ENCODE assay signal across 22 cellular contexts in the genomic region with DNA sequence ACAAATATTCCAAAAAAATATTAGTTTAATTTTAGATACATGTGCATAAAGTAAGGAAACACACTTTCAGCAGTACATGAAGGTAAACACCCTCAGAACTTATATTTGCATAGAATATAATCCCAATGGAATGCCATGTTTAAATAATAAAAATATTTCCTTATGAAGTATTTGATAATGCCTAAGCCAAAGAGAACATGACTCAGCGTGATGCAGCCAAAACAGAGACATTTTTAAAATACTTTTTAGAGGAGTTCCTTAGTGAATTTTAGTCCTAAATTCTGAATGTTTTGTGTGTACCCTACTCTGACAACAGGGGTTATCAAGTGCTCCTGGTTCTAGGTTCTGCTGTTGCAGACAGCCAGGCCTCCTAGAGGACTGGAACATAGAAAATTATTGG. TPM values are rescaled to one million over a fixed set of nuclear protein-coding genes. Genes with fewer than 3 reads are reported as not detected.
DNase-seq lines count a peak whose midpoint lies in the region; ATAC-seq and TF ChIP-seq lines count a peak whose summit lies in the region.
"Had no signal": no experiment of that assay in that cellular context is flagged by ENCODE, and none has a peak within 500 bp of the region (broad histone marks: within the 10 kb centered on the region; RNA-seq: fewer than 3 reads in every experiment).

No MANE protein-coding gene starts in this region.

- intact Hi-C loops in IMR-90 (cut with micrococcal nuclease), result no loop called here

- H2AFZ ChIP-seq in ACC112 (ENCODE audit: low read length, unreplicated experiment) (peak overlapping the region; percentile 84), IMR-90 (replicated peaks; ENCODE audit: low read length, poor library complexity) (peak overlapping the region; percentile 73)

- H3K9me3 ChIP-seq in IMR-90 (ENCODE audit: control insufficient read depth, insufficient read depth, low read length), result no peaks in the 10 kb centered on the region
- H3K9me3 ChIP-seq: vagina had no signal

- no TSS peak for BruUV-seq in IMR-90 (replicated peaks; lab: Mats Ljungman, UMichigan)

- peak overlapping the region; percentile 60; the same call in 1 of the 2 replicates for H3K9ac ChIP-seq in IMR-90 (ENCODE audit: low read depth, low read length)

- POLR2A ChIA-PET in IMR-90 (lab: Charles Lee; ENCODE audit: unreplicated experiment), result no interaction called here

- H3K4me3 ChIP-seq in ACC112 (ENCODE audit: low read depth, low read length), result no peak overlapping the region
- no peak overlapping the region for H3K4me3 ChIP-seq in IMR-90 (ENCODE audit: insufficient read depth, low read depth, low read length)
- no peak overlapping the region for H3K4me3 ChIP-seq in astrocyte of the cerebellum (ENCODE audit: low read depth, low read length)
- no peak overlapping the region for H3K4me3 ChIP-seq in foreskin fibroblast (ENCODE audit: low read depth in 1 of 2, low read length in 2 of 2)
- H3K4me3 ChIP-seq: vagina had no signal

- H2BK120ac ChIP-seq in IMR-90 (ENCODE audit: low read depth, low read length), result peak overlapping the region; percentile 100

- peak overlapping the region; percentile 89 to 93 for H4K8ac ChIP-seq in IMR-90 (ENCODE audit: low read depth in 2 of 2, low read length in 2 of 2)

- H2AK9ac ChIP-seq in IMR-90 (replicated peaks; ENCODE audit: low read depth, low read length, poor library complexity), result no peak overlapping the region

- H2BK20ac ChIP-seq in IMR-90 (ENCODE audit: low read depth, low read length), result peak overlapping the region; percentile 100

- H2BK5ac ChIP-seq in IMR-90 (ENCODE audit: low read depth, low read length, poor library complexity, severe bottlenecking), result peak overlapping the region; percentile 96

- H3K18ac ChIP-seq in IMR-90 (ENCODE audit: low read depth, low read length), result peak overlapping the region; percentile 100

- no peaks in the 10 kb centered on the region for H3K27me3 ChIP-seq in ACC112 (ENCODE audit: insufficient read depth, low read length)
- H3K27me3 ChIP-seq in IMR-90 (ENCODE audit: control insufficient read depth, insufficient read depth, low read length), result no peaks in the 10 kb centered on the region
- H3K27me3 ChIP-seq: vagina had no signal

- H3K4me2 ChIP-seq in IMR-90 (ENCODE audit: low read depth, low read length), result peak overlapping the region; percentile 53

- ATAC-seq in IMR-90 (ENCODE audit: low read depth) (peak; percentile 94), GM18519 (IDR thresholded peaks at IDR 0.05; ENCODE audit: low FRiP score, unreplicated experiment) (no peak), HG02588 (IDR thresholded peaks at IDR 0.05; ENCODE audit: unreplicated experiment) (no peak)
- ATAC-seq: natural killer cell treated with Interleukin-12 subunit alpha and Interleukin-12 subunit beta and Interleukin-15 and Interleukin-18, amount 100 ng/mL, for 72 hours had no signal

- dilution Hi-C loops in IMR-90 (cut with HindIII; ENCODE audit: low sequenced_read_pairs, unreplicated experiment), result no loop called here

- H2AK5ac ChIP-seq in IMR-90 (ENCODE audit: low read depth, low read length), result peak overlapping the region; percentile 95

- H4K20me1 ChIP-seq in IMR-90 (ENCODE audit: insufficient read depth, low read length), result no peaks in the 10 kb centered on the region

- H3K56ac ChIP-seq in IMR-90 (ENCODE audit: extremely low read depth, insufficient read depth, low read length), result peak overlapping the region; percentile 96; the same call in 1 of the 2 replicates

- H4K91ac ChIP-seq in IMR-90 (ENCODE audit: insufficient read depth, low read depth, low read length), result peak overlapping the region; percentile 97

- no peak for TF ChIP-seq POLR2A in IMR-90 (IDR thresholded peaks at IDR 0.05; ENCODE audit: low read depth, low read length)

- no peak for TF ChIP-seq CTCF in IMR-90 (conservative IDR thresholded peaks at IDR 0.05; ENCODE audit: low read depth, low read length)
- no peak for TF ChIP-seq CTCF in astrocyte of the cerebellum (IDR thresholded peaks at IDR 0.05; ENCODE audit: low read depth, low read length, missing control alignments)
- no peak for TF ChIP-seq CTCF in foreskin fibroblast (IDR thresholded peaks at IDR 0.05; ENCODE audit: low read depth, low read length)

- H3K36me3 ChIP-seq in ACC112 (ENCODE audit: insufficient read depth, low read length), result no peaks in the 10 kb centered on the region
- no peaks in the 10 kb centered on the region for H3K36me3 ChIP-seq in IMR-90 (ENCODE audit: control insufficient read depth, insufficient read depth, low read length)
- H3K36me3 ChIP-seq: vagina had no signal

- peak overlapping the region; percentile 95 for H3K23ac ChIP-seq in IMR-90 (ENCODE audit: low read depth, low read length)

- H3K27ac ChIP-seq in ACC112 (ENCODE audit: low read depth, low read length), result peak overlapping the region; percentile 66
- peak overlapping the region; percentile 98 for H3K27ac ChIP-seq in IMR-90 (ENCODE audit: insufficient read depth, low read length)
- H3K27ac ChIP-seq: vagina had no signal

- DNase-seq in IMR-90 (peak; percentile 81), astrocyte of the cerebellum (ENCODE audit: low read depth) (peak; percentile 27), foreskin fibroblast (peak; percentile 37 to 72), NCI-H1694 (lab: John Stamatoyannopoulos, UW) (no peak), cortex of kidney (lab: John Stamatoyannopoulos, UW) (no peak)
- DNase-seq: activated CD8-positive, alpha-beta memory T cell treated with anti-CD3 and anti-CD28 coated beads, Interleukin-2, amount 50 U/mL, for 48 hours; activated naive CD4-positive, alpha-beta T cell treated with anti-CD3 and anti-CD28 coated beads, Interleukin-2, amount 50 U/mL, for 16 hours; Calu3; KG1; NCI-H1694 treated with DMSO at 0.1 percent for 48 hours; NCI-H510A; stimulated activated naive CD4-positive, alpha-beta T cell treated with Interleukin-2 at 50 U/mL for 16 hours had no signal

- CTCF ChIA-PET in IMR-90 (lab: Yijun Ruan, JAX), result no interaction called here

- H3K14ac ChIP-seq in IMR-90 (replicated peaks; ENCODE audit: low read depth, low read length), result peak overlapping the region; percentile 94

- in situ Hi-C loops in IMR-90 (cut with MboI; ENCODE audit: low sequenced_read_pairs) (no loop called here), astrocyte of the cerebellum (cut with HindIII; ENCODE audit: low sequenced_read_pairs) (no loop called here)

- H3K79me1 ChIP-seq in IMR-90 (ENCODE audit: low read depth in 1 of 2, low read length in 2 of 2), result no peaks in the 10 kb centered on the region

- no peaks in the 10 kb centered on the region for H3K79me2 ChIP-seq in ACC112 (ENCODE audit: control insufficient read depth, insufficient read depth, low read length, unreplicated experiment)

- peak overlapping the region; percentile 97 for H2BK15ac ChIP-seq in IMR-90 (ENCODE audit: low read depth, low read length)

- peak overlapping the region; percentile 98 for H3K4ac ChIP-seq in IMR-90 (ENCODE audit: low read depth, low read length)

- no peak for TF ChIP-seq RAD21 in IMR-90 (IDR thresholded peaks at IDR 0.05; ENCODE audit: low read length)

- no CpG with 5 or more reads among the region's 1 CpG for WGBS in IMR-90 (ENCODE audit: extremely low coverage in 2 of 2, insufficient read length in 1 of 2), 2 experiments

- H4K5ac ChIP-seq in IMR-90 (ENCODE audit: low read depth, low read length), result peak overlapping the region; percentile 100

- peaks cover 20% of the 10 kb centered on the region for H3K4me1 ChIP-seq in ACC112 (ENCODE audit: control insufficient read depth, insufficient read depth, low read length, unreplicated experiment)
- peaks cover 18% of the 10 kb centered on the region for H3K4me1 ChIP-seq in IMR-90 (ENCODE audit: control insufficient read depth, insufficient read depth, low read length)
- H3K4me1 ChIP-seq: vagina had no signal

- peaks cover 7% of the 10 kb centered on the region; the same call in 1 of the 2 replicates for H3K9me1 ChIP-seq in IMR-90 (ENCODE audit: insufficient read depth, low read length)

TF ChIP-seq in IMR-90, 13 proteins besides CTCF, POLR2A, EP300 and RAD21:
- peak; percentile 89 for TF ChIP-seq NFE2L2 (IDR thresholded peaks at IDR 0.05; ENCODE audit: low read depth, low read length)
- no peak for TF ChIP-seq MXI1 (IDR thresholded peaks at IDR 0.05; ENCODE audit: borderline replicate concordance, low read depth, low read length)
- no peak for TF ChIP-seq RFX5 (IDR thresholded peaks at IDR 0.05; ENCODE audit: low read depth, low read length)
- no peak for TF ChIP-seq CHD1 (IDR thresholded peaks at IDR 0.05; ENCODE audit: low read depth, low read length)
- TF ChIP-seq MAZ (IDR thresholded peaks at IDR 0.05; ENCODE audit: borderline replicate concordance, low read depth, low read length), result no peak
- no peak for TF ChIP-seq RCOR1 (IDR thresholded peaks at IDR 0.05; ENCODE audit: insufficient replicate concordance, low read length)
- TF ChIP-seq CEBPB (IDR thresholded peaks at IDR 0.05; ENCODE audit: low read depth, low read length), result no peak
- no peak for TF ChIP-seq BHLHE40 (IDR thresholded peaks at IDR 0.05; ENCODE audit: low read depth, low read length)
- TF ChIP-seq, protein P1, sequence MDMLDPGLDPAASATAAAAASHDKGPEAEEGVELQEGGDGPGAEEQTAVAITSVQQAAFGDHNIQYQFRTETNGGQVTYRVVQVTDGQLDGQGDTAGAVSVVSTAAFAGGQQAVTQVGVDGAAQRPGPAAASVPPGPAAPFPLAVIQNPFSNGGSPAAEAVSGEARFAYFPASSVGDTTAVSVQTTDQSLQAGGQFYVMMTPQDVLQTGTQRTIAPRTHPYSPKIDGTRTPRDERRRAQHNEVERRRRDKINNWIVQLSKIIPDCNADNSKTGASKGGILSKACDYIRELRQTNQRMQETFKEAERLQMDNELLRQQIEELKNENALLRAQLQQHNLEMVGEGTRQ (IDR thresholded peaks at IDR 0.05; ENCODE audit: low read depth, low read length), result no peak
- peak; percentile 37; the same call in 1 of the 2 replicates for TF ChIP-seq MAFK (IDR thresholded peaks at IDR 0.05; ENCODE audit: low read depth, low read length)
- TF ChIP-seq FOS (IDR thresholded peaks at IDR 0.05; ENCODE audit: low read depth, low read length), result no peak
- TF ChIP-seq SMC3 (IDR thresholded peaks at IDR 0.05; ENCODE audit: low read depth, low read length), result no peak
- TF ChIP-seq, protein P2, sequence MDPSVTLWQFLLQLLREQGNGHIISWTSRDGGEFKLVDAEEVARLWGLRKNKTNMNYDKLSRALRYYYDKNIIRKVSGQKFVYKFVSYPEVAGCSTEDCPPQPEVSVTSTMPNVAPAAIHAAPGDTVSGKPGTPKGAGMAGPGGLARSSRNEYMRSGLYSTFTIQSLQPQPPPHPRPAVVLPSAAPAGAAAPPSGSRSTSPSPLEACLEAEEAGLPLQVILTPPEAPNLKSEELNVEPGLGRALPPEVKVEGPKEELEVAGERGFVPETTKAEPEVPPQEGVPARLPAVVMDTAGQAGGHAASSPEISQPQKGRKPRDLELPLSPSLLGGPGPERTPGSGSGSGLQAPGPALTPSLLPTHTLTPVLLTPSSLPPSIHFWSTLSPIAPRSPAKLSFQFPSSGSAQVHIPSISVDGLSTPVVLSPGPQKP (IDR thresholded peaks at IDR 0.05; ENCODE audit: borderline replicate concordance, low read depth, low read length), result no peak

RNA-seq across cellular contexts. Expression of a gene that starts 39.1 kb away (rescaled TPM):
- total RNA-seq in IMR-90 (2012; rRNA removed), result not detected in 2 replicates
- not detected in 2 replicates for polyA plus RNA-seq in IMR-90 (2012; rRNA removed)
- 0.04 TPM in 1 of 2 replicates, not detected in the other for polyA plus RNA-seq in IMR-90 (2012; cell fraction: cytosol; rRNA removed)
- not detected in 2 replicates for polyA plus RNA-seq in IMR-90 (2012; cell fraction: nucleus; rRNA removed; ENCODE audit: low replicate concordance)
- total RNA-seq: A172; cerebellum; epithelial cell of proximal tubule; lower leg skin; natural killer cell treated with Interleukin-12 subunit alpha and Interleukin-12 subunit beta and Interleukin-15 and Interleukin-18, amount 100 ng/mL, for 72 hours; skeletal muscle tissue; vagina had no signal

Comparison
In these comparisons a context has a peak if more than half of its experiments do, and no peak if none do; other contexts are left out.
1. DNase-seq: peak in IMR-90 (single experiment), astrocyte of the cerebellum (single experiment) and foreskin fibroblast (2 of 2); none in NCI-H1694 (single experiment) and cortex of kidney (single experiment).